21 cellular contexts compared by ENCODE assay signal in the genomic region with DNA sequence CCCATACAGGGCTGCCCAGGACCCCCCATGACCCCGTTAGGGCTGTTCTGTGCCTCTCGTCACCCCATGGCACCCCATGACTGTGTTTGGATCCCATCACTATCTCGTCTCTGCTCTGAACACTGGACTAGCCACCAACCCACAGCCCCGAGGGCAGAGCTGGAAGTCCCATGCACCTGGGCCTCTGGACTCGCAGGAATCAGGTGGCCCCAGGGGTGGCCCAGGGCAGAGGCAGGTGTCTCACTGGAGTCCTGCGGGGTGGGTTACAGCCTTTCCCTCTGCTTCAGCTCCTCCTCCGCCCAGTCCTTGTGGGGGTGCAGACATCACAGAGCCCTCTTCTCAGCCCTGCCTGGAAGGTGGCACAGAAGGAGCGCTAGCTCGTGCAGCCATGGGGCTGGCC.
DNase-seq lines count a peak whose midpoint lies in the region; ATAC-seq, FAIRE-seq and TF ChIP-seq lines count a peak whose summit lies in the region.
"Had no signal": no experiment of that assay in that cellular context is flagged by ENCODE, and none has a peak within 500 bp of the region (broad histone marks: within the 10 kb centered on the region; RNA-seq: fewer than 3 reads in every experiment).

No MANE protein-coding gene starts in this region.

- no peak for TF ChIP-seq CTCF in heart left ventricle (IDR thresholded peaks at IDR 0.05)
- no peak for TF ChIP-seq CTCF in astrocyte (IDR thresholded peaks at IDR 0.05; ENCODE audit: insufficient read depth, low read depth, low read length)
- TF ChIP-seq CTCF in neural progenitor cell (IDR thresholded peaks at IDR 0.05) = no peak
- TF ChIP-seq CTCF in smooth muscle cell (IDR thresholded peaks at IDR 0.05; ENCODE audit: borderline replicate concordance, insufficient read depth, poor library complexity, severe bottlenecking) = no peak

- H3K27me3 Mint-ChIP-seq in astrocyte (ENCODE audit: low read depth, unreplicated experiment) (no peaks in the 10 kb centered on the region), neural progenitor cell (ENCODE audit: insufficient read depth, low read depth) (no peaks in the 10 kb centered on the region)

- H3K9me3 ChIP-seq in heart left ventricle (no peaks in the 10 kb centered on the region), astrocyte (ENCODE audit: insufficient read depth, low read depth, low read length) (no peaks in the 10 kb centered on the region), neural progenitor cell (ENCODE audit: low read depth) (no peaks in the 10 kb centered on the region), smooth muscle cell (replicated peaks; ENCODE audit: low read depth) (no peaks in the 10 kb centered on the region)
- H3K9me3 ChIP-seq: A549, Caco-2 had no signal

- H3K27ac Mint-ChIP-seq in astrocyte (ENCODE audit: unreplicated experiment) = peak overlapping the region; percentile 12
- H3K27ac Mint-ChIP-seq in neural progenitor cell = peak overlapping the region; percentile 57
- H3K27ac Mint-ChIP-seq: B cell; CD4-positive, alpha-beta T cell; H9 had no signal

- H3K27ac ChIP-seq in heart left ventricle (peak overlapping the region in 1 of 12 donors; percentile 6), astrocyte (ENCODE audit: low read depth, low read length) (no peak overlapping the region), neural progenitor cell (no peak overlapping the region), smooth muscle cell (ENCODE audit: low read depth) (peak overlapping the region; percentile 37)
- H3K27ac ChIP-seq: 22Rv1, A549, C4-2B had no signal

- H3K4me3 Mint-ChIP-seq in astrocyte (ENCODE audit: unreplicated experiment) (no peak overlapping the region), neural progenitor cell (no peak overlapping the region)
- H3K4me3 Mint-ChIP-seq: B cell; CD4-positive, alpha-beta T cell; H9 had no signal

- no peak overlapping the region for H3K4me3 ChIP-seq in heart left ventricle
- no peak overlapping the region for H3K4me3 ChIP-seq in astrocyte (ENCODE audit: insufficient read depth, low read depth, low read length)
- H3K4me3 ChIP-seq in neural progenitor cell = no peak overlapping the region
- H3K4me3 ChIP-seq in smooth muscle cell = no peak overlapping the region
- H3K4me3 ChIP-seq: A549 had no signal

- TF ChIP-seq POLR2A in heart left ventricle (IDR thresholded peaks at IDR 0.05) = no peak

- H3F3A ChIP-seq in neural progenitor cell (ENCODE audit: low read depth) (no peaks in the 10 kb centered on the region), smooth muscle cell (ENCODE audit: low read depth) (peaks cover 97% of the 10 kb centered on the region)

- H3K79me2 ChIP-seq in astrocyte (ENCODE audit: insufficient read depth, low read length) = peaks cover 100% of the 10 kb centered on the region
- no peaks in the 10 kb centered on the region for H3K79me2 ChIP-seq in neural progenitor cell (ENCODE audit: low read depth)
- peaks cover 100% of the 10 kb centered on the region for H3K79me2 ChIP-seq in smooth muscle cell (ENCODE audit: low read depth)

- H3K27me3 ChIP-seq in heart left ventricle (no peaks in the 10 kb centered on the region), astrocyte (ENCODE audit: insufficient read depth, low read length) (no peaks in the 10 kb centered on the region), neural progenitor cell (no peaks in the 10 kb centered on the region), smooth muscle cell (ENCODE audit: low read depth) (no peaks in the 10 kb centered on the region)

- H3K9ac ChIP-seq in astrocyte (ENCODE audit: low read length) = no peak overlapping the region
- H3K9ac ChIP-seq in neural progenitor cell = no peak overlapping the region
- H3K9ac ChIP-seq in smooth muscle cell (ENCODE audit: low read depth) = no peak overlapping the region

- H3K4me2 ChIP-seq in astrocyte (ENCODE audit: low read length) (no peak overlapping the region), neural progenitor cell (no peak overlapping the region), smooth muscle cell (no peak overlapping the region)
- H3K4me2 ChIP-seq: A549 had no signal

- peaks cover 100% of the 10 kb centered on the region for H4K20me1 ChIP-seq in astrocyte (ENCODE audit: insufficient read depth, low read length)
- H4K20me1 ChIP-seq in neural progenitor cell (ENCODE audit: low read depth) = no peaks in the 10 kb centered on the region
- peaks cover 100% of the 10 kb centered on the region for H4K20me1 ChIP-seq in smooth muscle cell (ENCODE audit: low read depth)

- peaks cover 3% of the 10 kb centered on the region for H3K9me3 Mint-ChIP-seq in astrocyte (ENCODE audit: unreplicated experiment)
- no peaks in the 10 kb centered on the region for H3K9me3 Mint-ChIP-seq in neural progenitor cell
- H3K9me3 Mint-ChIP-seq: CD4-positive, alpha-beta T cell; H9 had no signal

- 96 to 100% (median 96%) methylated on average over 9 of the region's 9 CpGs for WGBS in heart left ventricle, 4 donors
- 91% methylated on average over 9 of the region's 9 CpGs for WGBS in smooth muscle cell (ENCODE audit: low lambda C conversion rate)

- DNase-seq in Right ventricle myocardium inferior (ENCODE audit: missing footprints) (peak; percentile 14), heart left ventricle (no peak), astrocyte (ENCODE audit: low read depth) (no peak), neural progenitor cell (ENCODE audit: low spot score) (no peak), smooth muscle cell (lab: John Stamatoyannopoulos, UW; ENCODE audit: unreplicated experiment) (no peak)
- DNase-seq in central memory CD4-positive, alpha-beta T cell = no peak
- no peak for DNase-seq in stimulated activated naive CD4-positive, alpha-beta T cell treated with Interleukin-2 at 50 U/mL for 16 hours (lab: John Stamatoyannopoulos, UW)
- DNase-seq: Caco-2; CD4-positive, alpha-beta T cell; GDM1; GOT3; H9 had no signal

- intact Hi-C loops in Right ventricle myocardium inferior (cut with DNase I) = no loop called here
- intact Hi-C loops in heart left ventricle (cut with DNase I) = no loop called here

- ATAC-seq in Right ventricle myocardium inferior (no peak), heart left ventricle (no peak), GM18511 (IDR thresholded peaks at IDR 0.05; ENCODE audit: unreplicated experiment) (no peak)
- ATAC-seq: A549, HepG2 had no signal

- H3K36me3 ChIP-seq in heart left ventricle = peaks cover 0 to 6% (median 0%) of the 10 kb centered on the region in 9 donors
- H3K36me3 ChIP-seq in astrocyte (ENCODE audit: insufficient read depth, low read length) = peaks cover 31% of the 10 kb centered on the region
- H3K36me3 ChIP-seq in neural progenitor cell = no peaks in the 10 kb centered on the region
- H3K36me3 ChIP-seq in smooth muscle cell (ENCODE audit: low read depth) = peaks cover 14% of the 10 kb centered on the region

- H3K4me1 ChIP-seq in heart left ventricle (peaks cover 0 to 22% (median 0%) of the 10 kb centered on the region in 12 donors), astrocyte (ENCODE audit: insufficient read depth, low read length) (peaks cover 17% of the 10 kb centered on the region), neural progenitor cell (no peaks in the 10 kb centered on the region), smooth muscle cell (ENCODE audit: low read depth) (no peaks in the 10 kb centered on the region)
- H3K4me1 ChIP-seq: A549 had no signal

- H2AFZ ChIP-seq in astrocyte (ENCODE audit: low read depth, low read length) (no peak overlapping the region), neural progenitor cell (replicated peaks) (no peak overlapping the region), smooth muscle cell (ENCODE audit: low read depth) (no peak overlapping the region)

- H3K4me1 Mint-ChIP-seq in astrocyte (ENCODE audit: low read depth, unreplicated experiment) = peaks cover 27% of the 10 kb centered on the region
- no peaks in the 10 kb centered on the region for H3K4me1 Mint-ChIP-seq in neural progenitor cell

- no peak for FAIRE-seq in astrocyte (lab: Jason Lieb, UNC)
- FAIRE-seq: A549, D721Med, GM12892, GM18507, HepG2 had no signal

- H3K36me3 Mint-ChIP-seq in astrocyte (ENCODE audit: low read depth, unreplicated experiment) (peaks cover 35% of the 10 kb centered on the region), neural progenitor cell (no peaks in the 10 kb centered on the region)
